1 cellular context compared by ENCODE assay signal in the genomic region with DNA sequence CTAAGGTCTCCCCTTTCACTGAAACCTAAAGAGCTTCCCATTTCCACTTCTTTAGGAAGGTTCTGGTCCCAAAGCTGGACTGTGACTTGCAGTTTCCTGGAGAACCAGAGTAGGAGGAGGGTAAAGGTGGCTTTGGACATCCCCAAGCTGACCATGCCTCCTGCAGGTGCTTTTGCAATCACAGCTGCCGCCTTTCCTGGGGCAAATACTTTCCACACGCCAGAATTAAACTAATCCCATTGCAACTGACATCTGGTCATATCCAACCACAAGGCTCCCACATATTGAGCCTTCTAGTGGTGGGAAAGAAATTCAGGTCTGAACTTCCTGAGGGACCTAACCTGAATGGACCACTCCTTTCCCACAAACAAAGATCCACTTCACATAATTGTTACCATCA.
TF ChIP-seq lines count a peak whose summit lies in the region.

No MANE protein-coding gene starts in this region.

TF ChIP-seq in GM23338, 12 proteins besides CTCF, POLR2A, EP300 and RAD21 (continued from another document):
- TF ChIP-seq ZNF462 (CRISPR knock-in tag; IDR thresholded peaks at IDR 0.05) (no peak), CREB1 (CRISPR knock-in tag; IDR thresholded peaks at IDR 0.05; ENCODE audit: low read depth) (no peak), EZH2 (IDR thresholded peaks at IDR 0.05; ENCODE audit: low read depth, unreplicated experiment) (no peak), NANOG (IDR thresholded peaks at IDR 0.05; ENCODE audit: borderline replicate concordance) (no peak), STAT1 (IDR thresholded peaks at IDR 0.05; ENCODE audit: unreplicated experiment) (no peak), ZNF114 (CRISPR knock-in tag; IDR thresholded peaks at IDR 0.05) (no peak), EZH2phosphoT487 (IDR thresholded peaks at IDR 0.05; ENCODE audit: unreplicated experiment) (no peak), JUNB (IDR thresholded peaks at IDR 0.05; ENCODE audit: unreplicated experiment) (no peak), POLR2AphosphoS5 (IDR thresholded peaks at IDR 0.05; ENCODE audit: low read depth) (no peak)
- TF ChIP-seq, protein P1, sequence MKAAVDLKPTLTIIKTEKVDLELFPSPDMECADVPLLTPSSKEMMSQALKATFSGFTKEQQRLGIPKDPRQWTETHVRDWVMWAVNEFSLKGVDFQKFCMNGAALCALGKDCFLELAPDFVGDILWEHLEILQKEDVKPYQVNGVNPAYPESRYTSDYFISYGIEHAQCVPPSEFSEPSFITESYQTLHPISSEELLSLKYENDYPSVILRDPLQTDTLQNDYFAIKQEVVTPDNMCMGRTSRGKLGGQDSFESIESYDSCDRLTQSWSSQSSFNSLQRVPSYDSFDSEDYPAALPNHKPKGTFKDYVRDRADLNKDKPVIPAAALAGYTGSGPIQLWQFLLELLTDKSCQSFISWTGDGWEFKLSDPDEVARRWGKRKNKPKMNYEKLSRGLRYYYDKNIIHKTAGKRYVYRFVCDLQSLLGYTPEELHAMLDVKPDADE (IDR thresholded peaks at IDR 0.05): no peak
